In genomic region chr10:42304341-42304740, GRCh38 we compare ENCODE assay signal across 2 cellular contexts.
TF ChIP-seq lines count a peak whose summit lies in the region.

No MANE protein-coding gene starts in this region.

TF ChIP-seq in liver, 16 proteins besides CTCF, POLR2A, EP300 and RAD21 (continued from another document):
- TF ChIP-seq REST (IDR thresholded peaks at IDR 0.05) = no peak
- no peak for TF ChIP-seq ZBTB33 (IDR thresholded peaks at IDR 0.05)
- no peak for TF ChIP-seq SP1 (IDR thresholded peaks at IDR 0.05)
- TF ChIP-seq FOXA2 (IDR thresholded peaks at IDR 0.05) = no peak
- TF ChIP-seq RXRA (IDR thresholded peaks at IDR 0.05) = no peak
TF ChIP-seq in liver: peak in this region for 0.

TF ChIP-seq in HepG2, 621 proteins besides CTCF, POLR2A, EP300 and RAD21 (continued from another document):
- no peak for TF ChIP-seq NR0B2 (CRISPR knock-in tag; IDR thresholded peaks at IDR 0.05)
